1 cellular context compared by ENCODE assay signal in the genomic region with DNA sequence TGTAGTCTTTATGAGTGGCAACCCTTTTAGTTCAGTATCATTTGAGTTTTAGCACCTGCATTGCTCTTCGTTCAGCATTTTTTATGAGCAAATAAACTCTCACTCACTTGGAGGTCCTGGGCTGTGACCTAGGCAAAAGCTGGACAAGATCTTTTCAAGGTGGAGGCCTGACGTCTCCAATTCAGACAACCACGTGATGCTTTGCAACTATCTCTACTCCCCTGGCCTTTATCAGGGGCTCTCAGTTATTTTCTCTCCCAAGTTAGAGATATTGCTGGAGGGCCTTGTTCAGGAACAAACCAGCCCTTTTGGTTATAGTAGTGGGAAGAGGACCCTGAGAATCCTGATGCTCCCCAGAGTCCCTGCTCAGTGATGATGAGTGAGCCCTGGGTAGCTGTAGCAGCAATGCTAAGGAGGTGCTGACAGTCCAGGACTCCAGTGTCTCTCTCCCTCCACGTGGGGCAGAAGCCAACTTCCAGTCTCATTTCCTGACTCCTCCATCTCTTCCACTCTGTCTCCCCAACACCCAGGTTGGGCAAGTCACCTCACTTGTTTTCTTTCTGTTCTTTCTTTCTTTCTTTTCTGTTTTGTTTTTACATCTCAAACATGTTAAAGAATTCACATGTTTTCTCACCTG.
A peak's percentile ranks its signal among the peaks of the same experiment; 100 is the strongest.
TF ChIP-seq lines count a peak whose summit lies in the region.

No MANE protein-coding gene starts in this region.

TF ChIP-seq in K562, 482 proteins besides CTCF, POLR2A, EP300 and RAD21 (continues in another document):
- TF ChIP-seq TFE3 (CRISPR knock-in tag; IDR thresholded peaks at IDR 0.05) (peak; percentile 93), ZNF347 (CRISPR knock-in tag; IDR thresholded peaks at IDR 0.05; ENCODE audit: low read depth) (no peak), HNRNPL (IDR thresholded peaks at IDR 0.05; ENCODE audit: low read depth, low read length) (no peak), ZNF449 (CRISPR knock-in tag; IDR thresholded peaks at IDR 0.05) (no peak), ZNF224 (CRISPR knock-in tag; IDR thresholded peaks at IDR 0.05) (no peak), GTF2E2 (tag; IDR thresholded peaks at IDR 0.05) (no peak), ZNF583 (CRISPR knock-in tag; IDR thresholded peaks at IDR 0.05) (no peak), KDM2B (CRISPR knock-in tag; IDR thresholded peaks at IDR 0.05) (no peak), ZNF766 (CRISPR knock-in tag; conservative IDR thresholded peaks at IDR 0.05) (0 out of 2 replicates have a peak, but pooled peaks have one; percentile 24), ZNF398 (CRISPR knock-in tag; IDR thresholded peaks at IDR 0.05) (no peak), NFXL1 (CRISPR knock-in tag; IDR thresholded peaks at IDR 0.05) (no peak), TAL1 (IDR thresholded peaks at IDR 0.05) (peak; percentile 48; the same call in 1 of the 2 replicates), ZNF232 (CRISPR knock-in tag; IDR thresholded peaks at IDR 0.05) (no peak), ZNF584 (CRISPR knock-in tag; IDR thresholded peaks at IDR 0.05; ENCODE audit: low read depth) (no peak), FOXK2 (conservative IDR thresholded peaks at IDR 0.05 in 1 of 2, IDR thresholded peaks at IDR 0.05 in 1 of 2; ENCODE audit: low read depth in 2 of 2) (no peak), CBFA2T2 (conservative IDR thresholded peaks at IDR 0.05) (peak; percentile 64), ATF1 (CRISPR knock-in tag; IDR thresholded peaks at IDR 0.05) (no peak), ATF1 (tag; IDR thresholded peaks at IDR 0.05) (peak; percentile 21; the same call in 1 of the 2 replicates), FOXP1 (CRISPR knock-in tag; IDR thresholded peaks at IDR 0.05) (no peak), SFPQ (IDR thresholded peaks at IDR 0.05; ENCODE audit: low read depth, low read length) (no peak), TCF3 (CRISPR knock-in tag; IDR thresholded peaks at IDR 0.05) (peak; percentile 36), SRF (CRISPR knock-in tag; IDR thresholded peaks at IDR 0.05) (no peak), GATAD2B (IDR thresholded peaks at IDR 0.05; ENCODE audit: borderline replicate concordance) (no peak), MED1 (CRISPR knock-in tag; IDR thresholded peaks at IDR 0.05; ENCODE audit: borderline replicate concordance) (no peak), SMARCC2 (IDR thresholded peaks at IDR 0.05; ENCODE audit: low read depth) (no peak), MTA3 (IDR thresholded peaks at IDR 0.05; ENCODE audit: borderline replicate concordance) (no peak), CBFA2T3 (IDR thresholded peaks at IDR 0.05) (peak; percentile 68), MXI1 (IDR thresholded peaks at IDR 0.05; ENCODE audit: low read depth, low read length) (no peak), TOE1 (IDR thresholded peaks at IDR 0.05; ENCODE audit: borderline replicate concordance) (peak; percentile 82; the same call in 1 of the 2 replicates), TOE1 (CRISPR knock-in tag; IDR thresholded peaks at IDR 0.05; ENCODE audit: borderline replicate concordance, low read depth) (no peak), MEF2A (IDR thresholded peaks at IDR 0.05; ENCODE audit: control insufficient read depth, low read depth, low read length) (no peak), ZKSCAN3 (CRISPR knock-in tag; IDR thresholded peaks at IDR 0.05) (no peak), E2F3 (CRISPR knock-in tag; IDR thresholded peaks at IDR 0.05) (no peak), ELF4 (CRISPR knock-in tag; IDR thresholded peaks at IDR 0.05) (0 out of 2 replicates have a peak, but pooled peaks have one; percentile 11), USF2 (CRISPR knock-in tag; IDR thresholded peaks at IDR 0.05) (peak; percentile 73), FIP1L1 (IDR thresholded peaks at IDR 0.05; ENCODE audit: low read depth, low read length, poor library complexity, severe bottlenecking) (no peak), DNMT1 (IDR thresholded peaks at IDR 0.05) (no peak), L3MBTL2 (IDR thresholded peaks at IDR 0.05) (peak; percentile 32; the same call in 1 of the 2 replicates), ZNF282 (CRISPR knock-in tag; IDR thresholded peaks at IDR 0.05) (no peak), U2AF2 (optimal IDR thresholded peaks at IDR 0.05; ENCODE audit: low read depth, low read length) (no peak), CREB1 (IDR thresholded peaks at IDR 0.05) (no peak), CREB1 (CRISPR knock-in tag; IDR thresholded peaks at IDR 0.05) (no peak), ARID1B (IDR thresholded peaks at IDR 0.05) (peak; percentile 42; the same call in 1 of the 2 replicates), CHD2 (IDR thresholded peaks at IDR 0.05; ENCODE audit: low read depth, low read length) (no peak)
- TF ChIP-seq, protein P1, sequence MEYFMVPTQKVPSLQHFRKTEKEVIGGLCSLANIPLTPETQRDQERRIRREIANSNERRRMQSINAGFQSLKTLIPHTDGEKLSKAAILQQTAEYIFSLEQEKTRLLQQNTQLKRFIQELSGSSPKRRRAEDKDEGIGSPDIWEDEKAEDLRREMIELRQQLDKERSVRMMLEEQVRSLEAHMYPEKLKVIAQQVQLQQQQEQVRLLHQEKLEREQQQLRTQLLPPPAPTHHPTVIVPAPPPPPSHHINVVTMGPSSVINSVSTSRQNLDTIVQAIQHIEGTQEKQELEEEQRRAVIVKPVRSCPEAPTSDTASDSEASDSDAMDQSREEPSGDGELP (CRISPR knock-in tag; IDR thresholded peaks at IDR 0.05; ENCODE audit: borderline replicate concordance), result no peak
- TF ChIP-seq, protein P2, sequence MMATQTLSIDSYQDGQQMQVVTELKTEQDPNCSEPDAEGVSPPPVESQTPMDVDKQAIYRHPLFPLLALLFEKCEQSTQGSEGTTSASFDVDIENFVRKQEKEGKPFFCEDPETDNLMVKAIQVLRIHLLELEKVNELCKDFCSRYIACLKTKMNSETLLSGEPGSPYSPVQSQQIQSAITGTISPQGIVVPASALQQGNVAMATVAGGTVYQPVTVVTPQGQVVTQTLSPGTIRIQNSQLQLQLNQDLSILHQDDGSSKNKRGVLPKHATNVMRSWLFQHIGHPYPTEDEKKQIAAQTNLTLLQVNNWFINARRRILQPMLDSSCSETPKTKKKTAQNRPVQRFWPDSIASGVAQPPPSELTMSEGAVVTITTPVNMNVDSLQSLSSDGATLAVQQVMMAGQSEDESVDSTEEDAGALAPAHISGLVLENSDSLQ (IDR thresholded peaks at IDR 0.05), result no peak
- TF ChIP-seq, protein P3, sequence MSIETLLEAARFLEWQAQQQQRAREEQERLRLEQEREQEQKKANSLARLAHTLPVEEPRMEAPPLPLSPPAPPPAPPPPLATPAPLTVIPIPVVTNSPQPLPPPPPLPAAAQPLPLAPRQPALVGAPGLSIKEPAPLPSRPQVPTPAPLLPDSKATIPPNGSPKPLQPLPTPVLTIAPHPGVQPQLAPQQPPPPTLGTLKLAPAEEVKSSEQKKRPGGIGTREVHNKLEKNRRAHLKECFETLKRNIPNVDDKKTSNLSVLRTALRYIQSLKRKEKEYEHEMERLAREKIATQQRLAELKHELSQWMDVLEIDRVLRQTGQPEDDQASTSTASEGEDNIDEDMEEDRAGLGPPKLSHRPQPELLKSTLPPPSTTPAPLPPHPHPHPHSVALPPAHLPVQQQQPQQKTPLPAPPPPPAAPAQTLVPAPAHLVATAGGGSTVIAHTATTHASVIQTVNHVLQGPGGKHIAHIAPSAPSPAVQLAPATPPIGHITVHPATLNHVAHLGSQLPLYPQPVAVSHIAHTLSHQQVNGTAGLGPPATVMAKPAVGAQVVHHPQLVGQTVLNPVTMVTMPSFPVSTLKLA (conservative IDR thresholded peaks at IDR 0.05), result peak; percentile 57 to 59
- TF ChIP-seq, protein P4, sequence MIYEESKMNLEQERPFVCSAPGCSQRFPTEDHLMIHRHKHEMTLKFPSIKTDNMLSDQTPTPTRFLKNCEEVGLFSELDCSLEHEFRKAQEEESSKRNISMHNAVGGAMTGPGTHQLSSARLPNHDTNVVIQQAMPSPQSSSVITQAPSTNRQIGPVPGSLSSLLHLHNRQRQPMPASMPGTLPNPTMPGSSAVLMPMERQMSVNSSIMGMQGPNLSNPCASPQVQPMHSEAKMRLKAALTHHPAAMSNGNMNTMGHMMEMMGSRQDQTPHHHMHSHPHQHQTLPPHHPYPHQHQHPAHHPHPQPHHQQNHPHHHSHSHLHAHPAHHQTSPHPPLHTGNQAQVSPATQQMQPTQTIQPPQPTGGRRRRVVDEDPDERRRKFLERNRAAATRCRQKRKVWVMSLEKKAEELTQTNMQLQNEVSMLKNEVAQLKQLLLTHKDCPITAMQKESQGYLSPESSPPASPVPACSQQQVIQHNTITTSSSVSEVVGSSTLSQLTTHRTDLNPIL (CRISPR knock-in tag; IDR thresholded peaks at IDR 0.05), result no peak
- TF ChIP-seq, protein P5, sequence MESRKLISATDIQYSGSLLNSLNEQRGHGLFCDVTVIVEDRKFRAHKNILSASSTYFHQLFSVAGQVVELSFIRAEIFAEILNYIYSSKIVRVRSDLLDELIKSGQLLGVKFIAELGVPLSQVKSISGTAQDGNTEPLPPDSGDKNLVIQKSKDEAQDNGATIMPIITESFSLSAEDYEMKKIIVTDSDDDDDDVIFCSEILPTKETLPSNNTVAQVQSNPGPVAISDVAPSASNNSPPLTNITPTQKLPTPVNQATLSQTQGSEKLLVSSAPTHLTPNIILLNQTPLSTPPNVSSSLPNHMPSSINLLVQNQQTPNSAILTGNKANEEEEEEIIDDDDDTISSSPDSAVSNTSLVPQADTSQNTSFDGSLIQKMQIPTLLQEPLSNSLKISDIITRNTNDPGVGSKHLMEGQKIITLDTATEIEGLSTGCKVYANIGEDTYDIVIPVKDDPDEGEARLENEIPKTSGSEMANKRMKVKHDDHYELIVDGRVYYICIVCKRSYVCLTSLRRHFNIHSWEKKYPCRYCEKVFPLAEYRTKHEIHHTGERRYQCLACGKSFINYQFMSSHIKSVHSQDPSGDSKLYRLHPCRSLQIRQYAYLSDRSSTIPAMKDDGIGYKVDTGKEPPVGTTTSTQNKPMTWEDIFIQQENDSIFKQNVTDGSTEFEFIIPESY (CRISPR knock-in tag; IDR thresholded peaks at IDR 0.05), result no peak
